9 cellular contexts compared by ENCODE assay signal in the genomic region with DNA sequence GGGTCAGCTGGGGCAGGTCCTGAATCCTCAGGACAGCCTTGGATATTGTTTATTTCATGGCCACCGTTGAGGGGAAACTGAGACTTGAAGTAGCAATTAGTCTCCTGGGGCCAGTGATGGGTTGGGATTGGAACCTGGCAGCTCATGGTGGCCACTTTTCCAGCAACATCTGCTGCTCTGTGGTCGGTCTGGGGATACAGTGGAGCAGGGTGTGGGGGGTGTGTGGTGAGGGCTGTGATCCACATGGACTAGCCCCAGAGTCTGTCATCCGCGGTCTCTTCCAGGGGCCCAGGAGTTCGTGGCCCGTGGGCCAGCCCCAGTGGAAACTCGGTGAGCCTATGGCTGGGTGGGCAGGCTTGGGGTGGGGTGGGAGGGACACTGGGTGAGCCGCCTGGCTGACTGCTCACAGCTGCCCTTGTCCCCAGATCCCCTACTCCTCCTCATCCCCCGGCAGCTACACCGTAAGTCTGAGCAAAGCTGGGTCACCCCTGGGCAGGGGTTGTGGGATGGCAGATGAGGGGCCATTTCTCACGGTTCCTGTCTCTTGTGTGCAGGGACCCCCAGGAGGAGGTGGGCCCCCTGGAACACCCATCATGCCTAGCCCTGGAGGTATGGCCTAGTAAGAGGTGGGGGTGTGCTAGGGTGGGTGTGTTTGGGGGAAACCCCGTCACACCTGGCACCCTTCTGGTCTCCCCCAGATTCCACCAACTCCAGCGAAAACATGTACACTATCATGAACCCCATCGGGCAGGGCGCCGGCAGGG. TPM values are rescaled to one million over a fixed set of nuclear protein-coding genes. Genes with fewer than 3 reads are reported as not detected.
DNase-seq lines count a peak whose midpoint lies in the region; TF ChIP-seq lines count a peak whose summit lies in the region.
"Had no signal": no experiment of that assay in that cellular context is flagged by ENCODE, and none has a peak within 500 bp of the region (broad histone marks: within the 10 kb centered on the region; RNA-seq: fewer than 3 reads in every experiment).

No MANE protein-coding gene starts in this region.

- TF ChIP-seq CTCF in GM06990 (IDR thresholded peaks at IDR 0.05; ENCODE audit: insufficient read depth, low read length, poor library complexity, severe bottlenecking): no peak
- no peak for TF ChIP-seq CTCF in Peyer's patch (IDR thresholded peaks at IDR 0.05)
- TF ChIP-seq CTCF in esophagus squamous epithelium (IDR thresholded peaks at IDR 0.05): no peak
- no peak for TF ChIP-seq CTCF in retinal pigment epithelial cell (conservative IDR thresholded peaks at IDR 0.05; ENCODE audit: low read depth, low read length)

- intact Hi-C loops in esophagus squamous epithelium (cut with DNase I): no loop called here

- H3K4me1 ChIP-seq in Peyer's patch (peaks cover 0 to 47% (median 37%) of the 10 kb centered on the region in 4 donors), esophagus squamous epithelium (peaks cover 31 to 84% (median 34%) of the 10 kb centered on the region in 3 donors), HAP-1 (peaks cover 10% of the 10 kb centered on the region)

- TF ChIP-seq POLR2A in Peyer's patch (IDR thresholded peaks at IDR 0.05) (no peak), esophagus squamous epithelium (IDR thresholded peaks at IDR 0.05) (no peak)

- H3K4me3 ChIP-seq in GM06990 (replicated peaks; ENCODE audit: low read depth, low read length) (peak overlapping the region; percentile 83), Peyer's patch (peak overlapping the region; percentile 48 to 72 (median 56)), esophagus squamous epithelium (peak overlapping the region in 3 of 4 donors; percentile 39 to 66 (median 52)), retinal pigment epithelial cell (ENCODE audit: low read length) (peak overlapping the region; percentile 33), HAP-1 (no peak overlapping the region)

- in situ Hi-C loops in HAP-1 (cut with MboI; ENCODE audit: low sequenced_read_pairs): no loop called here

- H3K36me3 ChIP-seq in GM06990 (ENCODE audit: control insufficient read depth, insufficient read depth, low read length) (peaks cover 3% of the 10 kb centered on the region; the same call in 1 of the 2 replicates), Peyer's patch (no peaks in the 10 kb centered on the region), esophagus squamous epithelium (peaks cover 0 to 15% (median 0%) of the 10 kb centered on the region in 3 donors), HAP-1 (replicated peaks) (peaks cover 31% of the 10 kb centered on the region)

- WGBS in esophagus squamous epithelium, 2 donors: 43 to 82% methylated on average over 1 to 2 of the region's 16 CpGs

- no peak for DNase-seq in GM06990 (ENCODE audit: extremely low read depth, insufficient read length)
- DNase-seq in Peyer's patch: no peak
- no peak for DNase-seq in esophagus squamous epithelium (lab: John Stamatoyannopoulos, UW)
- no peak for DNase-seq in retinal pigment epithelial cell (ENCODE audit: low read depth)
- no peak for DNase-seq in HAP-1 (ENCODE audit: low spot score in 2 of 2)
- DNase-seq in COLO668 (lab: John Stamatoyannopoulos, UW; ENCODE audit: unreplicated experiment): no peak
- no peak for DNase-seq in NCI-H2196 (lab: John Stamatoyannopoulos, UW; ENCODE audit: unreplicated experiment)
- DNase-seq in stimulated activated naive CD4-positive, alpha-beta T cell treated with Interleukin-2 at 50 U/mL for 16 hours (lab: John Stamatoyannopoulos, UW): no peak

- no peaks in the 10 kb centered on the region for H3K9me3 ChIP-seq in Peyer's patch
- no peaks in the 10 kb centered on the region for H3K9me3 ChIP-seq in esophagus squamous epithelium
- H3K9me3 ChIP-seq in HAP-1: no peaks in the 10 kb centered on the region

- H3K27me3 ChIP-seq in GM06990 (replicated peaks; ENCODE audit: control insufficient read depth, insufficient read depth, low read length) (no peaks in the 10 kb centered on the region), Peyer's patch (no peaks in the 10 kb centered on the region), esophagus squamous epithelium (peaks cover 0 to 16% (median 0%) of the 10 kb centered on the region in 4 donors), HAP-1 (ENCODE audit: low read depth) (no peaks in the 10 kb centered on the region)

- H3K27ac ChIP-seq in Peyer's patch (peak overlapping the region in 3 of 4 donors; percentile 59 to 88 (median 71)), esophagus squamous epithelium (peak overlapping the region in 3 of 4 donors; percentile 9 to 65 (median 58))

RNA-seq across cellular contexts. Expression of gene ISYNA1, which starts 5.5 kb away (rescaled TPM):
- 10 to 100 TPM in 3 of 4 donors, 1 to 10 TPM in 1; 5.3 to 26.4 (median 14.0) TPM for total RNA-seq in Peyer's patch
- total RNA-seq in esophagus squamous epithelium: 10 to 100 TPM in 3 of 4 donors, 1 to 10 TPM in 1; 8.1 to 24.4 (median 14.4) TPM

RNA-seq across cellular contexts. Expression of gene SSBP4, which starts 13.3 kb away (rescaled TPM):
- 10 to 100 TPM; 34.0 to 85.8 (median 39.9) TPM for total RNA-seq in Peyer's patch
- 10 to 100 TPM; 23.7 to 48.1 (median 26.1) TPM for total RNA-seq in esophagus squamous epithelium

RNA-seq across cellular contexts. Expression of gene LRRC25, which starts 35.0 kb away (rescaled TPM):
- total RNA-seq in Peyer's patch: 1 to 10 TPM; 2.5 to 4.2 (median 3.6) TPM
- total RNA-seq in esophagus squamous epithelium: 10 to 100 TPM in 1 of 4 donors, 1 to 10 TPM in 1, under 1 TPM in 2; 0.53 to 10.3 (median 1.9) TPM
- total RNA-seq: NCI-H460 had no signal

RNA-seq across cellular contexts. Expression of gene GDF15, which starts 46.5 kb away (rescaled TPM):
- total RNA-seq in Peyer's patch (10 to 100 TPM in 1 of 4 donors, 1 to 10 TPM in 3; 6.8 to 11.6 (median 9.0) TPM), esophagus squamous epithelium (1 to 10 TPM in 1 of 4 donors, under 1 TPM in 1, not detected in 2; 0.76 to 2.3 TPM)
